ENCODE assay signal across 8 cellular contexts in genomic region chr3:43178891-43179366, GRCh38.
A peak's percentile ranks its signal among the peaks of the same experiment; 100 is the strongest.
DNase-seq lines count a peak whose midpoint lies in the region; ATAC-seq and TF ChIP-seq lines count a peak whose summit lies in the region.

No MANE protein-coding gene starts in this region.

- intact Hi-C loops in CD4-positive, alpha-beta memory T cell (cut with micrococcal nuclease), result no loop called here

- TF ChIP-seq POLR2A in NB4 (IDR thresholded peaks at IDR 0.05; ENCODE audit: extremely low read depth, insufficient read length), result no peak

- no peak overlapping the region for H3K4me3 ChIP-seq in CD4-positive, alpha-beta memory T cell (ENCODE audit: low read length in 2 of 2)
- no peak overlapping the region for H3K4me3 ChIP-seq in NB4 (ENCODE audit: low read depth, low read length)

- H3K9me3 Mint-ChIP-seq in CD4-positive, alpha-beta memory T cell, result peaks cover 0 to 13% (median 11%) of the 10 kb centered on the region in 8 donors

- DNase-seq in CD4-positive, alpha-beta memory T cell, result no peak
- DNase-seq in NB4 (ENCODE audit: low read depth), result peak; percentile 42
- peak; percentile 62 to 75 for DNase-seq in dermis microvascular lymphatic vessel endothelial cell (ENCODE audit: low read depth in 2 of 2)
- peak; percentile 90 for DNase-seq in mucosa of gallbladder (ENCODE audit: low spot score)
- DNase-seq in NCI-H128 (lab: John Stamatoyannopoulos, UW; ENCODE audit: unreplicated experiment), result no peak
- DNase-seq in SKM-1 (lab: John Stamatoyannopoulos, UW; ENCODE audit: unreplicated experiment), result no peak

- peak overlapping the region; percentile 35 to 98 (median 91) for H3K27ac Mint-ChIP-seq in CD4-positive, alpha-beta memory T cell

- peaks cover 0 to 5% of the 10 kb centered on the region in 2 donors for H3K9me3 ChIP-seq in CD4-positive, alpha-beta memory T cell (ENCODE audit: control insufficient read depth in 1 of 2, low read length in 2 of 2)

- no peaks in the 10 kb centered on the region for H3K27me3 Mint-ChIP-seq in CD4-positive, alpha-beta memory T cell

- CTCF ChIA-PET in CD4-positive, alpha-beta memory T cell (lab: Charles Lee; ENCODE audit: partially characterized antibody), result interaction anchor here (1.4 to 3.9 kb wide), 5 partner anchors 9 to 199 kb away, joined by 4 to 49 read pairs (median 5); partner anchors contain the start of gene SNRK

- H3K27me3 ChIP-seq in CD4-positive, alpha-beta memory T cell (ENCODE audit: insufficient read depth, low read length), result no peaks in the 10 kb centered on the region

- ATAC-seq in GM21576 (IDR thresholded peaks at IDR 0.05; ENCODE audit: unreplicated experiment) (no peak), GM21390 (IDR thresholded peaks at IDR 0.05; ENCODE audit: unreplicated experiment) (no peak)

- no peaks in the 10 kb centered on the region for H3K36me3 ChIP-seq in CD4-positive, alpha-beta memory T cell (ENCODE audit: insufficient read depth, low read length)

- peak overlapping the region in 5 of 8 donors; percentile 21 to 87 (median 75) for H3K4me3 Mint-ChIP-seq in CD4-positive, alpha-beta memory T cell

- peaks cover 46% of the 10 kb centered on the region for H3K4me1 ChIP-seq in CD4-positive, alpha-beta memory T cell (ENCODE audit: insufficient read depth, low read length)

- H3K36me3 Mint-ChIP-seq in CD4-positive, alpha-beta memory T cell, result peaks cover 6 to 7% of the 10 kb centered on the region in 2 donors

- POLR2A ChIA-PET in CD4-positive, alpha-beta memory T cell (lab: Charles Lee; ENCODE audit: partially characterized antibody), result interaction anchor here (2.1 to 4.2 kb wide), 7 partner anchors 9 to 210 kb away, joined by 9 to 74 read pairs (median 14); partner anchors contain the start of gene SNRK

- TF ChIP-seq CTCF in NB4 (IDR thresholded peaks at IDR 0.05; ENCODE audit: low read depth, low read length), result no peak

- H3K27ac ChIP-seq in CD4-positive, alpha-beta memory T cell (ENCODE audit: low read depth, low read length), result no peak overlapping the region

- H3K4me1 Mint-ChIP-seq in CD4-positive, alpha-beta memory T cell, result peaks cover 40 to 69% (median 59%) of the 10 kb centered on the region in 4 donors

Comparison
In these comparisons a context has a peak if more than half of its experiments do, and no peak if none do; other contexts are left out.
1. DNase-seq: peak in NB4 (single experiment), dermis microvascular lymphatic vessel endothelial cell (2 of 2) and mucosa of gallbladder (single experiment); none in CD4-positive, alpha-beta memory T cell (0 of 5), NCI-H128 (single experiment) and SKM-1 (single experiment).